Comparison of ENCODE assay signal across 1 cellular context in the genomic region with DNA sequence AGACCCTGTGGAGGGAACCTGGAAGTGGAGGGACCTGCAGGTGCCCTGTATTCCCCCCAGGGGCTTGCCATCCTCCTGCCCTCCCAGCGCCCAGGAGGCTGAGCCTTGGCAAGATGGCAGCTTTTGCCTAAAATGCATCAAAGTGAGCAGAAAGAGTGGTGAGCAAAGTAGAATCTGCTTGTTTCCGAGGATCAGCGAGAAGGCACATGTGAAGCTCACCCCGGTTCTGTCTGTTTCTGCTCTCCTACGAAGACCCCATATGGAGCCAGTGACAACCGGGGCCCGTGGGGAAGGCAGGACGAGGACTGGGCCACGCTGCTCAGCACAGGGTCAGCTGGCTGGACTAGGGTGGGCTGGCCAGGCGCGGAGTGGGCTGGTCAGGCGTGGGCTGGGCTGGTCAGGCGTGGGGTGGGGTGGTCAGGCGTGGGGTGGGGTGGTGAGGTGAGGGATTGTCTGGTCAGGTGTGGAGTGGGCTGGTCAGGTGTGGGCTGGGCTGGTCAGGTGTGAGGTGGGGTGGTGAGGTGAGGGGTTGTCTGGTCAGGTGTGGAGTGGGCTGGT.
TF ChIP-seq lines count a peak whose summit lies in the region.

No MANE protein-coding gene starts in this region.

TF ChIP-seq in HEK293, 187 proteins besides CTCF, POLR2A, EP300 and RAD21:
- TF ChIP-seq, protein P1, sequence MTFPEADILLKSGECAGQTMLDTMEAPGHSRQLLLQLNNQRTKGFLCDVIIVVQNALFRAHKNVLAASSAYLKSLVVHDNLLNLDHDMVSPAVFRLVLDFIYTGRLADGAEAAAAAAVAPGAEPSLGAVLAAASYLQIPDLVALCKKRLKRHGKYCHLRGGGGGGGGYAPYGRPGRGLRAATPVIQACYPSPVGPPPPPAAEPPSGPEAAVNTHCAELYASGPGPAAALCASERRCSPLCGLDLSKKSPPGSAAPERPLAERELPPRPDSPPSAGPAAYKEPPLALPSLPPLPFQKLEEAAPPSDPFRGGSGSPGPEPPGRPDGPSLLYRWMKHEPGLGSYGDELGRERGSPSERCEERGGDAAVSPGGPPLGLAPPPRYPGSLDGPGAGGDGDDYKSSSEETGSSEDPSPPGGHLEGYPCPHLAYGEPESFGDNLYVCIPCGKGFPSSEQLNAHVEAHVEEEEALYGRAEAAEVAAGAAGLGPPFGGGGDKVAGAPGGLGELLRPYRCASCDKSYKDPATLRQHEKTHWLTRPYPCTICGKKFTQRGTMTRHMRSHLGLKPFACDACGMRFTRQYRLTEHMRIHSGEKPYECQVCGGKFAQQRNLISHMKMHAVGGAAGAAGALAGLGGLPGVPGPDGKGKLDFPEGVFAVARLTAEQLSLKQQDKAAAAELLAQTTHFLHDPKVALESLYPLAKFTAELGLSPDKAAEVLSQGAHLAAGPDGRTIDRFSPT (tag by site-specific recombination; IDR thresholded peaks at IDR 0.05), result 0 out of 2 replicates have a peak, but pooled peaks have one; percentile 37
- peak; percentile 33; the same call in 1 of the 2 replicates for TF ChIP-seq GLIS2 (tag by site-specific recombination; IDR thresholded peaks at IDR 0.05)
- TF ChIP-seq ZNF169 (tag by site-specific recombination; IDR thresholded peaks at IDR 0.05), result no peak
- 0 out of 2 replicates have a peak, but pooled peaks have one; percentile 20 for TF ChIP-seq BCL11B (tag by site-specific recombination; IDR thresholded peaks at IDR 0.05; ENCODE audit: low read depth)
- TF ChIP-seq ZNF311 (tag by site-specific recombination; IDR thresholded peaks at IDR 0.05; ENCODE audit: borderline replicate concordance), result no peak
- no peak for TF ChIP-seq HOXC10 (CRISPR knock-in tag; IDR thresholded peaks at IDR 0.05)
- TF ChIP-seq ZNF561 (tag by site-specific recombination; IDR thresholded peaks at IDR 0.05; ENCODE audit: borderline replicate concordance), result no peak
- TF ChIP-seq ZNF391 (tag by site-specific recombination; IDR thresholded peaks at IDR 0.05; ENCODE audit: borderline replicate concordance, low read depth), result no peak
- TF ChIP-seq ZNF792 (tag by site-specific recombination; IDR thresholded peaks at IDR 0.05), result no peak
- no peak for TF ChIP-seq GFI1B (tag by site-specific recombination; IDR thresholded peaks at IDR 0.05)
- no peak for TF ChIP-seq ZNF140 (tag by site-specific recombination; IDR thresholded peaks at IDR 0.05)
- TF ChIP-seq ZNF76 (tag by site-specific recombination; IDR thresholded peaks at IDR 0.05; ENCODE audit: borderline replicate concordance, low read depth), result no peak
- TF ChIP-seq ZFP69B (tag by site-specific recombination; IDR thresholded peaks at IDR 0.05), result no peak
- no peak for TF ChIP-seq KLF1 (tag by site-specific recombination; IDR thresholded peaks at IDR 0.05)
- no peak for TF ChIP-seq ZNF221 (tag by site-specific recombination; IDR thresholded peaks at IDR 0.05; ENCODE audit: borderline replicate concordance)
- TF ChIP-seq SP3 (tag by site-specific recombination; IDR thresholded peaks at IDR 0.05), result no peak
- TF ChIP-seq ZNF18 (tag by site-specific recombination; IDR thresholded peaks at IDR 0.05), result no peak
- no peak for TF ChIP-seq ZFHX2 (tag by site-specific recombination; conservative IDR thresholded peaks at IDR 0.05)
- TF ChIP-seq ZNF544 (tag by site-specific recombination; IDR thresholded peaks at IDR 0.05), result no peak
- TF ChIP-seq ZBTB6 (tag by site-specific recombination; IDR thresholded peaks at IDR 0.05), result no peak
- TF ChIP-seq ZNF600 (tag by site-specific recombination; IDR thresholded peaks at IDR 0.05), result no peak
- no peak for TF ChIP-seq ZNF768 (tag by site-specific recombination; IDR thresholded peaks at IDR 0.05)
- TF ChIP-seq, protein P2, sequence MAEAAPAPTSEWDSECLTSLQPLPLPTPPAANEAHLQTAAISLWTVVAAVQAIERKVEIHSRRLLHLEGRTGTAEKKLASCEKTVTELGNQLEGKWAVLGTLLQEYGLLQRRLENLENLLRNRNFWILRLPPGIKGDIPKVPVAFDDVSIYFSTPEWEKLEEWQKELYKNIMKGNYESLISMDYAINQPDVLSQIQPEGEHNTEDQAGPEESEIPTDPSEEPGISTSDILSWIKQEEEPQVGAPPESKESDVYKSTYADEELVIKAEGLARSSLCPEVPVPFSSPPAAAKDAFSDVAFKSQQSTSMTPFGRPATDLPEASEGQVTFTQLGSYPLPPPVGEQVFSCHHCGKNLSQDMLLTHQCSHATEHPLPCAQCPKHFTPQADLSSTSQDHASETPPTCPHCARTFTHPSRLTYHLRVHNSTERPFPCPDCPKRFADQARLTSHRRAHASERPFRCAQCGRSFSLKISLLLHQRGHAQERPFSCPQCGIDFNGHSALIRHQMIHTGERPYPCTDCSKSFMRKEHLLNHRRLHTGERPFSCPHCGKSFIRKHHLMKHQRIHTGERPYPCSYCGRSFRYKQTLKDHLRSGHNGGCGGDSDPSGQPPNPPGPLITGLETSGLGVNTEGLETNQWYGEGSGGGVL (tag by site-specific recombination; IDR thresholded peaks at IDR 0.05), result no peak
- TF ChIP-seq HOXA7 (CRISPR knock-in tag; IDR thresholded peaks at IDR 0.05; ENCODE audit: borderline replicate concordance), result no peak
- peak; percentile 16; the same call in 1 of the 2 replicates for TF ChIP-seq BCL11A (tag by site-specific recombination; IDR thresholded peaks at IDR 0.05; ENCODE audit: low read depth)
- TF ChIP-seq ZBTB48 (tag by site-specific recombination; IDR thresholded peaks at IDR 0.05), result no peak
- TF ChIP-seq ZNF747 (tag by site-specific recombination; IDR thresholded peaks at IDR 0.05), result no peak
- no peak for TF ChIP-seq ZNF350 (tag by site-specific recombination; IDR thresholded peaks at IDR 0.05)
- TF ChIP-seq SCRT1 (tag by site-specific recombination; IDR thresholded peaks at IDR 0.05; ENCODE audit: borderline replicate concordance), result no peak
- no peak for TF ChIP-seq ZNF175 (tag by site-specific recombination; IDR thresholded peaks at IDR 0.05)
- TF ChIP-seq IKZF3 (tag by site-specific recombination; IDR thresholded peaks at IDR 0.05), result no peak
- TF ChIP-seq ZNF48 (tag by site-specific recombination; IDR thresholded peaks at IDR 0.05), result no peak
